8 cellular contexts compared by ENCODE assay signal in genomic region chr16:23060458-23061320, GRCh38.
DNase-seq lines count a peak whose midpoint lies in the region; ATAC-seq and TF ChIP-seq lines count a peak whose summit lies in the region.

No MANE protein-coding gene starts in this region.

- no peaks in the 10 kb centered on the region for H3K9me3 Mint-ChIP-seq in activated CD4-positive, alpha-beta T cell treated with anti-CD3 and anti-CD28 coated beads, Interleukin-2, amount 10 ng/mL, durations not matched to agents 24 days and 14 days

- no peak for ATAC-seq in HG03095 (IDR thresholded peaks at IDR 0.05; ENCODE audit: unreplicated experiment)

- intact Hi-C loops in activated CD4-positive, alpha-beta T cell treated with anti-CD3 and anti-CD28 coated beads, Interleukin-2, amount 10 ng/mL, durations not matched to agents 24 days and 14 days (cut with micrococcal nuclease): loop anchor here (2.0 kb wide), 1 partner anchor 162 kb away; no protein-coding TSS in a partner anchor
- intact Hi-C loops in lower leg skin (cut with DNase I; ENCODE audit: low total_unique reads): no loop called here

- no peaks in the 10 kb centered on the region for H3K36me3 ChIP-seq in BE2C
- H3K36me3 ChIP-seq in HAP-1 (replicated peaks): no peaks in the 10 kb centered on the region; the same call in 1 of the 2 replicates

- no peaks in the 10 kb centered on the region for H3K36me3 Mint-ChIP-seq in activated CD4-positive, alpha-beta T cell treated with anti-CD3 and anti-CD28 coated beads, Interleukin-2, amount 10 ng/mL, durations not matched to agents 24 days and 14 days (ENCODE audit: low read depth)

- H3K27me3 Mint-ChIP-seq in activated CD4-positive, alpha-beta T cell treated with anti-CD3 and anti-CD28 coated beads, Interleukin-2, amount 10 ng/mL, durations not matched to agents 24 days and 14 days: peaks cover 14% of the 10 kb centered on the region

- H3K4me1 ChIP-seq in BE2C: no peaks in the 10 kb centered on the region
- no peaks in the 10 kb centered on the region for H3K4me1 ChIP-seq in HAP-1

- in situ Hi-C loops in HAP-1 (cut with MboI; ENCODE audit: low sequenced_read_pairs): no loop called here

- peak; percentile 77 for DNase-seq in BE2C
- peak; percentile 51 to 81 for DNase-seq in HAP-1 (ENCODE audit: low spot score in 2 of 2)
- peak; percentile 18 to 78 for DNase-seq in NCI-H524 (lab: John Stamatoyannopoulos, UW)
- DNase-seq in activated CD4-positive, alpha-beta T cell treated with anti-CD3 and anti-CD28 coated beads, Interleukin-2, amount 10 ng/mL, durations not matched to agents 24 days and 14 days: peak; percentile 82
- DNase-seq in dedifferentiated amniotic fluid mesenchymal stem cell (ENCODE audit: extremely low spot score): peak; percentile 72
- peak; percentile 70 to 91 for DNase-seq in lower leg skin (ENCODE audit: low spot score in 2 of 2)
- DNase-seq in stimulated activated CD8-positive, alpha-beta memory T cell treated with anti-CD3 and anti-CD28 coated beads, Interleukin-12 subunit alpha, Interleukin-12 subunit beta, amount 100 ng/mL, for 1 hour (ENCODE audit: low read depth): peak; percentile 21

- TF ChIP-seq CTCF in BE2C (IDR thresholded peaks at IDR 0.05; ENCODE audit: low read depth, low read length) (peak; percentile 94), lower leg skin (IDR thresholded peaks at IDR 0.05) (peak in 1 of 3 donors; percentile 19)

- no peak overlapping the region for H3K4me3 ChIP-seq in BE2C (ENCODE audit: low read depth, low read length)
- H3K4me3 ChIP-seq in HAP-1: no peak overlapping the region
- H3K4me3 ChIP-seq in lower leg skin (ENCODE audit: low read depth, poor library complexity, severe bottlenecking): no peak overlapping the region

- TF ChIP-seq POLR2A in lower leg skin (IDR thresholded peaks at IDR 0.05): no peak

- H3K4me1 Mint-ChIP-seq in activated CD4-positive, alpha-beta T cell treated with anti-CD3 and anti-CD28 coated beads, Interleukin-2, amount 10 ng/mL, durations not matched to agents 24 days and 14 days: peaks cover 2% of the 10 kb centered on the region

- H3K4me3 Mint-ChIP-seq in activated CD4-positive, alpha-beta T cell treated with anti-CD3 and anti-CD28 coated beads, Interleukin-2, amount 10 ng/mL, durations not matched to agents 24 days and 14 days: no peak overlapping the region

- no peak overlapping the region for H3K27ac Mint-ChIP-seq in activated CD4-positive, alpha-beta T cell treated with anti-CD3 and anti-CD28 coated beads, Interleukin-2, amount 10 ng/mL, durations not matched to agents 24 days and 14 days

- H3K27me3 ChIP-seq in BE2C (no peaks in the 10 kb centered on the region), HAP-1 (ENCODE audit: low read depth) (peaks cover 4% of the 10 kb centered on the region; the same call in 1 of the 2 replicates)

- H3K9me3 ChIP-seq in BE2C (no peaks in the 10 kb centered on the region), HAP-1 (no peaks in the 10 kb centered on the region)

- 28 to 31% methylated on average over 9 of the region's 9 CpGs for WGBS in lower leg skin, 2 donors

Comparison
In these comparisons a context has a peak if more than half of its experiments do, and no peak if none do; other contexts are left out.
1. DNase-seq: peak in every context shown above with its lines; median percentile 82 in activated CD4-positive, alpha-beta T cell treated with anti-CD3 and anti-CD28 coated beads, Interleukin-2, amount 10 ng/mL, durations not matched to agents 24 days and 14 days; 80 in lower leg skin; 77 in BE2C; 72 in dedifferentiated amniotic fluid mesenchymal stem cell; 66 in HAP-1; 48 in NCI-H524; 21 in stimulated activated CD8-positive, alpha-beta memory T cell treated with anti-CD3 and anti-CD28 coated beads, Interleukin-12 subunit alpha, Interleukin-12 subunit beta, amount 100 ng/mL, for 1 hour.